ENCODE assay signal across 2 cellular contexts in the genomic region with DNA sequence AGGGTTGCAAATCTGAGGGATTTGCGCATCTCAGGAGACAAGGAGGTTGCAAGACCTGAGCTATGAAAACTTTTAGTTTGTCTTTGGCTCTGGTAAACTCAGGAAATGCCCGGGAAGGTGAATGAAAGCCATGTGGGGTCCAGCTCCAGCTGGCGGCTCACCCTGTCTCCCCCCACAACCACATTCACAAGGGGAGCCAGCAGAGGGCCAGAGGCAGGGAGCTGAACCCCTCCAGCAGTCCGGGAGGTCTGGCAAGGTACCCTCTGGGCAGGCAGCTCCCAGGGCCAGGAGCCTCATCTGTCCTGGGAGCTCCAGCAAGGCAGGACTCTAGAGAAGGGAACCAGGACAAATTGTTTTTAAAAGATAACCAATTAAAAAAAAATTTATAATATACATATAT.
TF ChIP-seq lines count a peak whose summit lies in the region.

No MANE protein-coding gene starts in this region.

TF ChIP-seq in HEK293, 187 proteins besides CTCF, POLR2A, EP300 and RAD21:
- TF ChIP-seq, protein P1, sequence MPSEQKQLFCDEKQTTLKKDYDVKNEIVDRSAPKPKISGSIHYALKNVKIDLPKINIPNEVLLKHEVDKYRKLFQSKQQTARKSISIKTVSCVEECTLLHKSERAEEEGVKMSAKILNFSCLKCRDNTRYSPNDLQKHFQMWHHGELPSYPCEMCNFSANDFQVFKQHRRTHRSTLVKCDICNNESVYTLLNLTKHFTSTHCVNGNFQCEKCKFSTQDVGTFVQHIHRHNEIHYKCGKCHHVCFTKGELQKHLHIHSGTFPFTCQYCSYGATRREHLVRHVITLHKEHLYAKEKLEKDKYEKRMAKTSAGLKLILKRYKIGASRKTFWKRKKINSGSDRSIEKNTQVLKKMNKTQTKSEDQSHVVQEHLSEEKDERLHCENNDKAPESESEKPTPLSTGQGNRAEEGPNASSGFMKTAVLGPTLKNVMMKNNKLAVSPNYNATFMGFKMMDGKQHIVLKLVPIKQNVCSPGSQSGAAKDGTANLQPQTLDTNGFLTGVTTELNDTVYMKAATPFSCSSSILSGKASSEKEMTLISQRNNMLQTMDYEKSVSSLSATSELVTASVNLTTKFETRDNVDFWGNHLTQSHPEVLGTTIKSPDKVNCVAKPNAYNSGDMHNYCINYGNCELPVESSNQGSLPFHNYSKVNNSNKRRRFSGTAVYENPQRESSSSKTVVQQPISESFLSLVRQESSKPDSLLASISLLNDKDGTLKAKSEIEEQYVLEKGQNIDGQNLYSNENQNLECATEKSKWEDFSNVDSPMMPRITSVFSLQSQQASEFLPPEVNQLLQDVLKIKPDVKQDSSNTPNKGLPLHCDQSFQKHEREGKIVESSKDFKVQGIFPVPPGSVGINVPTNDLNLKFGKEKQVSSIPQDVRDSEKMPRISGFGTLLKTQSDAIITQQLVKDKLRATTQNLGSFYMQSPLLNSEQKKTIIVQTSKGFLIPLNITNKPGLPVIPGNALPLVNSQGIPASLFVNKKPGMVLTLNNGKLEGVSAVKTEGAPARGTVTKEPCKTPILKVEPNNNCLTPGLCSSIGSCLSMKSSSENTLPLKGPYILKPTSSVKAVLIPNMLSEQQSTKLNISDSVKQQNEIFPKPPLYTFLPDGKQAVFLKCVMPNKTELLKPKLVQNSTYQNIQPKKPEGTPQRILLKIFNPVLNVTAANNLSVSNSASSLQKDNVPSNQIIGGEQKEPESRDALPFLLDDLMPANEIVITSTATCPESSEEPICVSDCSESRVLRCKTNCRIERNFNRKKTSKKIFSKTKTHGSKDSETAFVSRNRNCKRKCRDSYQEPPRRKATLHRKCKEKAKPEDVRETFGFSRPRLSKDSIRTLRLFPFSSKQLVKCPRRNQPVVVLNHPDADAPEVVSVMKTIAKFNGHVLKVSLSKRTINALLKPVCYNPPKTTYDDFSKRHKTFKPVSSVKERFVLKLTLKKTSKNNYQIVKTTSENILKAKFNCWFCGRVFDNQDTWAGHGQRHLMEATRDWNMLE (tag by site-specific recombination; conservative IDR thresholded peaks at IDR 0.05; ENCODE audit: low read depth) = no peak
- peak; percentile 56 for TF ChIP-seq GLIS1 (tag by site-specific recombination; IDR thresholded peaks at IDR 0.05)

TF ChIP-seq in H1, 55 proteins besides CTCF, POLR2A, EP300 and RAD21:
- TF ChIP-seq HDAC6 (IDR thresholded peaks at IDR 0.05; ENCODE audit: low read depth, low read length) (no peak), SRF (IDR thresholded peaks at IDR 0.05; ENCODE audit: low read depth, low read length) (no peak), EZH2 (IDR thresholded peaks at IDR 0.05; ENCODE audit: low read depth, low read length, severe bottlenecking) (no peak), PHF8 (conservative IDR thresholded peaks at IDR 0.05; ENCODE audit: low read depth, low read length) (no peak), NRF1 (IDR thresholded peaks at IDR 0.05; ENCODE audit: low read depth, low read length) (no peak), GABPA (IDR thresholded peaks at IDR 0.05; ENCODE audit: borderline replicate concordance, insufficient read depth, low read length) (no peak), POLR2AphosphoS5 (IDR thresholded peaks at IDR 0.05; ENCODE audit: low read depth, low read length) (no peak), FOSL1 (IDR thresholded peaks at IDR 0.05; ENCODE audit: insufficient read depth, low read depth, low read length) (no peak), CREB1 (IDR thresholded peaks at IDR 0.05) (no peak), KDM5A (IDR thresholded peaks at IDR 0.05; ENCODE audit: low read length) (no peak), YY1 (IDR thresholded peaks at IDR 0.05; ENCODE audit: low read depth, low read length) (no peak), TCF12 (IDR thresholded peaks at IDR 0.05; ENCODE audit: low read depth, low read length) (no peak), BACH1 (IDR thresholded peaks at IDR 0.05; ENCODE audit: low read length) (no peak), MAFK (IDR thresholded peaks at IDR 0.05; ENCODE audit: low read depth, low read length) (no peak), CHD1 (IDR thresholded peaks at IDR 0.05; ENCODE audit: low read depth, low read length) (no peak), ASH2L (IDR thresholded peaks at IDR 0.05; ENCODE audit: low read length) (no peak)
- TF ChIP-seq, protein P2, sequence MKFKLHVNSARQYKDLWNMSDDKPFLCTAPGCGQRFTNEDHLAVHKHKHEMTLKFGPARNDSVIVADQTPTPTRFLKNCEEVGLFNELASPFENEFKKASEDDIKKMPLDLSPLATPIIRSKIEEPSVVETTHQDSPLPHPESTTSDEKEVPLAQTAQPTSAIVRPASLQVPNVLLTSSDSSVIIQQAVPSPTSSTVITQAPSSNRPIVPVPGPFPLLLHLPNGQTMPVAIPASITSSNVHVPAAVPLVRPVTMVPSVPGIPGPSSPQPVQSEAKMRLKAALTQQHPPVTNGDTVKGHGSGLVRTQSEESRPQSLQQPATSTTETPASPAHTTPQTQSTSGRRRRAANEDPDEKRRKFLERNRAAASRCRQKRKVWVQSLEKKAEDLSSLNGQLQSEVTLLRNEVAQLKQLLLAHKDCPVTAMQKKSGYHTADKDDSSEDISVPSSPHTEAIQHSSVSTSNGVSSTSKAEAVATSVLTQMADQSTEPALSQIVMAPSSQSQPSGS (IDR thresholded peaks at IDR 0.05; ENCODE audit: low read length) = no peak
- TF ChIP-seq, protein P3, sequence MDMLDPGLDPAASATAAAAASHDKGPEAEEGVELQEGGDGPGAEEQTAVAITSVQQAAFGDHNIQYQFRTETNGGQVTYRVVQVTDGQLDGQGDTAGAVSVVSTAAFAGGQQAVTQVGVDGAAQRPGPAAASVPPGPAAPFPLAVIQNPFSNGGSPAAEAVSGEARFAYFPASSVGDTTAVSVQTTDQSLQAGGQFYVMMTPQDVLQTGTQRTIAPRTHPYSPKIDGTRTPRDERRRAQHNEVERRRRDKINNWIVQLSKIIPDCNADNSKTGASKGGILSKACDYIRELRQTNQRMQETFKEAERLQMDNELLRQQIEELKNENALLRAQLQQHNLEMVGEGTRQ (IDR thresholded peaks at IDR 0.05; ENCODE audit: low read length) = no peak
- TF ChIP-seq, protein P4, sequence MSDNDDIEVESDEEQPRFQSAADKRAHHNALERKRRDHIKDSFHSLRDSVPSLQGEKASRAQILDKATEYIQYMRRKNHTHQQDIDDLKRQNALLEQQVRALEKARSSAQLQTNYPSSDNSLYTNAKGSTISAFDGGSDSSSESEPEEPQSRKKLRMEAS (IDR thresholded peaks at IDR 0.05) = no peak
TF ChIP-seq in H1: peak in this region for 0.
